Comparison of ENCODE assay signal across 8 cellular contexts in the genomic region with DNA sequence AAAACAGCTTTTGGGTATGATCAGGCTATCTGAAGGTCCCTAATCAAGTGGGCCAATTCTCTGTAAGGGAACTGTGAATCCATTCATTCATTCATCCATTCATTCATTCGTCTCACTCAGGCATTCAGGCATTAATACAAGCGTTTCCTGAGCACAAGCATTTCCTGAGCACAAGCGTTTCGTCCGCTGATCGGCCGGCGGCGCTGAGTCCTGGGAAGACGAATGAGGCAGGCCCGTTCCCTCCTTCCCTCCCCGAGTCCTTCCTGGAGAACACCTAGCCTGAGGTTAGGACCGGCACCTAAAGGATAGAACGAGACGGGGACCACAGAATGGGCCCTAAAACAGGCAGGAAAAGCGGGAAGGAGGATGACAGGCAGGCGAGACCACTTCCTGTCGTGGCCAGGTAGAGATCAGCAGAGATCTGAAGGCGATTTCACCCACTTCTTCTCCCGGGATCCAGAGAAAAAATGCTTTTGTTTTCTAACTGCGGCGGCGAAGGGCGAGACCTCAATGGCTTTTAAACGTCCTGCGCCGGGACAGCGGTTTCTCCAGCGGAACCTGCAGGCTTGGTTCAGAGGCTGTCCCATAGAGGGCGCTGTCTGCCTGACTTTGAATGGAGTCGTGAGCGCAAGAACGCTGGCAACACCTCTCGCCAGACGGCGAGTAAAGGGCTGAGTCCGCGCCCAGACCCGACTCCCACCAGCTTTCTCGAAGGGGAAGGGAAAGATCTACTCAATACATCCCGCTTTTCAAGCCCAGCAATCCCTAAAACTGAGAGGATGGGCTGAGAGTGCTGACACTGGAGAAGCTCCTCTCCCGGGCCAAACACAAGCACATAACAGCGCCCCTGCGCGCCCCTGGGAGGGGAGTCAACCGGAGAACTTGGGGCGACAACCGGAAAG. TPM values are rescaled to one million over a fixed set of nuclear protein-coding genes. Genes with fewer than 3 reads are reported as not detected.
DNase-seq lines count a peak whose midpoint lies in the region.

No MANE protein-coding gene starts in this region.

- H3K36me3 ChIP-seq in subcutaneous abdominal adipose tissue (ENCODE audit: control insufficient read depth in 5 of 5, insufficient read depth in 5 of 5, low read length in 5 of 5), result no peaks in the 10 kb centered on the region

- no peak overlapping the region for H3K9ac ChIP-seq in subcutaneous abdominal adipose tissue (ENCODE audit: low read length in 5 of 5)

- DNase-seq in NCI-H1436 (lab: John Stamatoyannopoulos, UW), result peak; percentile 81
- no peak for DNase-seq in NCI-H1436 treated with DMSO at 0.1 percent for 48 hours (lab: John Stamatoyannopoulos, UW)
- DNase-seq in HT1080 (ENCODE audit: low read depth), result peak; percentile 56
- peak; percentile 63 for DNase-seq in RPMI7951 (ENCODE audit: low read depth)
- DNase-seq in activated effector memory CD4-positive, alpha-beta T cell treated with anti-CD3 and anti-CD28 coated beads, Interleukin-2, amount 50 U/mL, for 16 hours, result peak; percentile 94
- DNase-seq in germinal center (ENCODE audit: low spot score), result peak; percentile 84
- peak; percentile 40 for DNase-seq in occipital lobe (lab: John Stamatoyannopoulos, UW)

- H3K27ac ChIP-seq in subcutaneous abdominal adipose tissue (ENCODE audit: low read depth, low read length), result no peak overlapping the region

- H3K27me3 ChIP-seq in subcutaneous abdominal adipose tissue (ENCODE audit: control insufficient read depth in 5 of 5, insufficient read depth in 4 of 5, low read length in 5 of 5), result peaks cover 45 to 80% (median 69%) of the 10 kb centered on the region in 5 donors

- H3K4me1 ChIP-seq in subcutaneous abdominal adipose tissue (ENCODE audit: control insufficient read depth in 5 of 5, insufficient read depth in 5 of 5, low read length in 5 of 5), result peaks cover 0 to 52% (median 50%) of the 10 kb centered on the region in 5 donors

- peaks cover 0 to 7% (median 3%) of the 10 kb centered on the region in 5 donors for H3K9me3 ChIP-seq in subcutaneous abdominal adipose tissue (ENCODE audit: control insufficient read depth in 5 of 5, low read length in 5 of 5)

- peak overlapping the region; percentile 17 to 42 (median 28) for H3K4me3 ChIP-seq in subcutaneous abdominal adipose tissue (ENCODE audit: low read depth in 1 of 5, low read length in 5 of 5)

RNA-seq across cellular contexts. Expression of a gene that starts 2.9 kb away (rescaled TPM):
- not detected in 2 replicates for total RNA-seq in HT1080 (2014; rRNA removed; shearing (Covaris generic))
- 0.26 and 0.42 TPM in 2 replicates for polyA plus RNA-seq in HT1080 (2015; cell fraction: cytosol; rRNA removed)
- not detected in 2 replicates for polyA plus RNA-seq in HT1080 (2015; cell fraction: nucleus; rRNA removed)
- not detected in 2 replicates for total RNA-seq in RPMI7951 (2014; rRNA removed; shearing (Covaris generic))
- total RNA-seq in occipital lobe, result not detected

RNA-seq across cellular contexts. Expression of a gene that starts 15.1 kb away (rescaled TPM):
- 0.06 TPM in 1 of 2 replicates, not detected in the other for total RNA-seq in HT1080 (2014; rRNA removed; shearing (Covaris generic))
- polyA plus RNA-seq in HT1080 (2015; cell fraction: cytosol; rRNA removed), result 0.43 and 0.53 TPM in 2 replicates
- 0.10 and 0.20 TPM in 2 replicates for polyA plus RNA-seq in HT1080 (2015; cell fraction: nucleus; rRNA removed)
- total RNA-seq in RPMI7951 (2014; rRNA removed; shearing (Covaris generic)), result 0.10 TPM in 1 of 2 replicates, not detected in the other
- not detected for total RNA-seq in occipital lobe

RNA-seq across cellular contexts. Expression of a gene that starts 21.4 kb away (rescaled TPM):
- total RNA-seq in HT1080 (2014; rRNA removed; shearing (Covaris generic)), result 442 and 564 TPM in 2 replicates
- polyA plus RNA-seq in HT1080 (2015; cell fraction: cytosol; rRNA removed), result 309 and 322 TPM in 2 replicates
- polyA plus RNA-seq in HT1080 (2015; cell fraction: nucleus; rRNA removed), result 437 and 445 TPM in 2 replicates
- 234 and 262 TPM in 2 replicates for total RNA-seq in RPMI7951 (2014; rRNA removed; shearing (Covaris generic))
- 112 TPM for total RNA-seq in occipital lobe
